In genomic region chr21:39961251-39961650, GRCh38 we compare ENCODE assay signal across 24 cellular contexts.
"Had no signal": no experiment of that assay in that cellular context is flagged by ENCODE, and none has a peak within 500 bp of the region (broad histone marks: within the 10 kb centered on the region; RNA-seq: fewer than 3 reads in every experiment).

No MANE protein-coding gene starts in this region.

- H3K79me2 ChIP-seq: parathyroid adenoma had no signal

- FAIRE-seq: frontal cortex had no signal

- H3K27me3 Mint-ChIP-seq: activated T-cell treated with anti-CD3 and anti-CD28 coated beads, Interleukin-2, amount 50 U/mL, for 24 hours; activated T-helper 17 cell treated with anti-CD3 and anti-CD28 coated beads, Interleukin-2, amount 50 U/mL, for 72 hours; memory B cell had no signal

- H3K4me3 ChIP-seq: adrenal gland, testis, vagina had no signal

- H3K4me3 Mint-ChIP-seq: activated T-cell treated with anti-CD3 and anti-CD28 coated beads, Interleukin-2, amount 50 U/mL, for 24 hours; activated T-helper 17 cell treated with anti-CD3 and anti-CD28 coated beads, Interleukin-2, amount 50 U/mL, for 72 hours; memory B cell; nephron; T-helper 1 cell treated with Interleukin-12 subunit alpha and Interleukin-12 subunit beta and Interleukin-4 antibody, amounts not matched to agents 30 μg/mL and 1 μg/mL, for 36 hours; WTC11 had no signal

- ATAC-seq: activated naive CD4-positive, alpha-beta T cell treated with anti-CD3 and anti-CD28 coated beads, Interleukin-2, amount 50 U/mL, for 72 hours; activated T-helper 17 cell treated with anti-CD3 and anti-CD28 coated beads, Interleukin-2, amount 50 U/mL, for 72 hours; esophagus mucosa; left cardiac atrium; right cardiac atrium; WTC11 had no signal

- H3K27me3 ChIP-seq: adrenal gland, neutrophil, testis, vagina had no signal

- H3K27ac Mint-ChIP-seq: activated naive CD4-positive, alpha-beta T cell treated with anti-CD3 and anti-CD28 coated beads, Interleukin-2, amount 50 U/mL, for 72 hours; activated T-cell treated with anti-CD3 and anti-CD28 coated beads, Interleukin-2, amount 50 U/mL, for 24 hours; activated T-helper 17 cell treated with anti-CD3 and anti-CD28 coated beads, Interleukin-2, amount 50 U/mL, for 72 hours; memory B cell; nephron; T-helper 1 cell treated with Interleukin-12 subunit alpha and Interleukin-12 subunit beta and Interleukin-4 antibody, amounts not matched to agents 30 μg/mL and 1 μg/mL, for 36 hours; WTC11 had no signal

- H3K9ac ChIP-seq: parathyroid adenoma had no signal

- H3K9me3 ChIP-seq: adrenal gland, neutrophil, testis, vagina had no signal

- H3K27ac ChIP-seq: adrenal gland, neutrophil, parathyroid adenoma, testis, vagina had no signal

- H2AFZ ChIP-seq: parathyroid adenoma had no signal

- H3K4me1 ChIP-seq: adrenal gland, parathyroid adenoma, testis, vagina had no signal

- H3K36me3 ChIP-seq: adrenal gland, neutrophil, vagina had no signal

- DNase-seq: activated CD8-positive, alpha-beta memory T cell treated with anti-CD3 and anti-CD28 coated beads for 24 hours; activated CD8-positive, alpha-beta memory T cell treated with anti-CD3 and anti-CD28 coated beads, Interleukin-2, amount 50 U/mL, for 4 hours; activated T-cell treated with anti-CD3 and anti-CD28 coated beads, Interleukin-2, amount 50 U/mL, for 24 hours; adrenal gland; dermis blood vessel endothelial cell; effector CD8-positive, alpha-beta T cell; hippocampal formation; left cardiac atrium; right cardiac atrium; stimulated activated CD4-positive, alpha-beta T cell treated with anti-CD3 and anti-CD28 coated beads, Interleukin-12 subunit alpha, Interleukin-12 subunit beta, amount 100 ng/mL, for 4 hours; T1000; testis; trophoblast cell had no signal

- H3K4me1 Mint-ChIP-seq: activated T-helper 17 cell treated with anti-CD3 and anti-CD28 coated beads, Interleukin-2, amount 50 U/mL, for 72 hours; memory B cell; nephron; WTC11 had no signal
